Comparison of ENCODE assay signal across 1 cellular context in genomic region chr1:81876901-81877750, GRCh38.
TF ChIP-seq lines count a peak whose summit lies in the region.

No MANE protein-coding gene starts in this region.

TF ChIP-seq in GM23338, 12 proteins besides CTCF, POLR2A, EP300 and RAD21 (continued from another document):
- no peak for TF ChIP-seq ZNF462 (CRISPR knock-in tag; IDR thresholded peaks at IDR 0.05)
- no peak for TF ChIP-seq EZH2 (IDR thresholded peaks at IDR 0.05; ENCODE audit: low read depth, unreplicated experiment)
